In the genomic region with DNA sequence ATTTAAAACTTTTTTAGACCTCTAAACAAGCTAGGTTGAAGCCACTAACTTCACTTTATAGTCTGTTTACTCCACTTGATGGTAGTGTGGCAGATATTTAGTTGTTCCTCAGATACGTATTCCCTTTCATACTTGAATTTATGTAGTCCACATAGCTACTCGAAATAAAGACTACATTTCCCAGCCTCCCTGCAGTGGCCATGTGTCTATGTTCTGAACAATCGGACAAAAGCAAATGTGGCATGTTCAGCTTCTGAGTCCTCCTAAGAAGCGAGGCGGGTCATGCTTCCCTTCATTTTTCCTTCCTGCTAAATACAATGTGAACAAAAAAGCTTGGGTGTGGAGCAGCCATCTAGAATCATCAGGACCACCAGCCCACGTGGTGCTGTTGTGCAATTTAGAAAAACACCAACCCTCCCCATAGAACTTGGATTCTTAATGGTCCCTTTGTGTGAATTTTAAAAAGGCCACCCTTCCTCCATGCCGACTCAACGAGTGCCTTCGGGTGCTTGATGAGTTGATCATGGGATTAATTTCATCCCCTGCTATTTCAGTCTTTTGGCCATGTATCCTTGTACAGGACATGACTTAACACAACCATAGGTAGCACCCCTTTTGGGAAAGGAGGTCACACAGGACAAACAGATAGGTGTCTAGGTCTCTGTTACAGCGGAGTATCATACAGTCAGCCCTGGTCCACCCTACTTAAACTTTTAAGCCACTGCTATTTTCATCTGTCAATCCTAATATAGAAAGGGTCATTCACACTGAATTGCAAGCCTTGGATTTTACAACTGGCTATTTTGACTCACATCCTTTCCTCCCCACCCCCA, we compare ENCODE assay signal across 16 cellular contexts.
DNase-seq lines count a peak whose midpoint lies in the region; ATAC-seq and TF ChIP-seq lines count a peak whose summit lies in the region.
"Had no signal": no experiment of that assay in that cellular context is flagged by ENCODE, and none has a peak within 500 bp of the region (broad histone marks: within the 10 kb centered on the region; RNA-seq: fewer than 3 reads in every experiment).

No MANE protein-coding gene starts in this region.

- H3K36me3 ChIP-seq in endodermal cell (ENCODE audit: control insufficient read depth, insufficient read depth, low read length) (peaks cover 30% of the 10 kb centered on the region), trophoblast cell (ENCODE audit: control insufficient read depth in 1 of 2, insufficient read depth in 2 of 2, low read length in 2 of 2) (peaks cover 0 to 1% of the 10 kb centered on the region in 2 experiments)

- no peaks in the 10 kb centered on the region for H3K27me3 Mint-ChIP-seq in endodermal cell (ENCODE audit: insufficient read depth)
- H3K27me3 Mint-ChIP-seq: activated CD4-positive, alpha-beta T cell treated with anti-CD3 and anti-CD28 coated beads for 36 hours; stimulated activated memory B cell treated with anti-CD40 and anti-IgM and Interleukin-4, amounts not matched to agents 10 μg/mL and 1 μg/mL and 100 μg/mL, for 72 hours had no signal

- H3K4me3 Mint-ChIP-seq in endodermal cell = no peak overlapping the region
- H3K4me3 Mint-ChIP-seq: activated CD4-positive, alpha-beta T cell treated with anti-CD3 and anti-CD28 coated beads for 36 hours; CD8-positive, alpha-beta memory T cell; stimulated activated memory B cell treated with anti-CD40 and anti-IgM and Interleukin-4, amounts not matched to agents 10 μg/mL and 1 μg/mL and 100 μg/mL, for 72 hours had no signal

- H3K79me1 ChIP-seq in trophoblast cell (ENCODE audit: low read length) = no peaks in the 10 kb centered on the region

- no peak overlapping the region for H2BK120ac ChIP-seq in trophoblast cell (ENCODE audit: insufficient read depth, low read length, poor library complexity)

- no peak overlapping the region for H4K12ac ChIP-seq in trophoblast cell (ENCODE audit: low read depth, low read length)

- no peaks in the 10 kb centered on the region for H3K79me2 ChIP-seq in trophoblast cell (ENCODE audit: control insufficient read depth, insufficient read depth, low read length, poor library complexity)

- H3K27ac ChIP-seq in endodermal cell (ENCODE audit: low read depth, low read length) (no peak overlapping the region), trophoblast cell (ENCODE audit: low read depth, low read length) (no peak overlapping the region), foreskin keratinocyte (no peak overlapping the region)
- H3K27ac ChIP-seq: brain microvascular endothelial cell, coronary artery, transverse colon had no signal

- no peak overlapping the region for H3K18ac ChIP-seq in trophoblast cell (ENCODE audit: low read length)

- H3K4me1 Mint-ChIP-seq in endodermal cell = peaks cover 12% of the 10 kb centered on the region
- H3K4me1 Mint-ChIP-seq: activated CD4-positive, alpha-beta T cell treated with anti-CD3 and anti-CD28 coated beads for 36 hours; CD8-positive, alpha-beta memory T cell; stimulated activated memory B cell treated with anti-CD40 and anti-IgM and Interleukin-4, amounts not matched to agents 10 μg/mL and 1 μg/mL and 100 μg/mL, for 72 hours had no signal

- H3K4me2 ChIP-seq in trophoblast cell (ENCODE audit: low read length) = no peak overlapping the region

- no peaks in the 10 kb centered on the region for H3K9me3 Mint-ChIP-seq in endodermal cell

- H4K91ac ChIP-seq in trophoblast cell (ENCODE audit: low read depth, low read length) = no peak overlapping the region

- no peak overlapping the region for H2AK5ac ChIP-seq in trophoblast cell (ENCODE audit: low read length)

- H3K4me1 ChIP-seq in endodermal cell (ENCODE audit: control insufficient read depth, insufficient read depth, low read length) = no peaks in the 10 kb centered on the region
- H3K4me1 ChIP-seq in trophoblast cell (ENCODE audit: control insufficient read depth in 1 of 2, insufficient read depth in 2 of 2, low read length in 2 of 2) = no peaks in the 10 kb centered on the region
- no peaks in the 10 kb centered on the region for H3K4me1 ChIP-seq in foreskin keratinocyte
- H3K4me1 ChIP-seq: transverse colon had no signal

- H3K9me3 ChIP-seq in endodermal cell (ENCODE audit: control insufficient read depth, low read length) = no peaks in the 10 kb centered on the region
- no peaks in the 10 kb centered on the region for H3K9me3 ChIP-seq in trophoblast cell (ENCODE audit: insufficient read depth, low read depth, low read length)
- H3K9me3 ChIP-seq: transverse colon had no signal

- H2BK5ac ChIP-seq in trophoblast cell (ENCODE audit: low read depth, low read length, poor library complexity) = peak overlapping the region; percentile 49

- no peak overlapping the region for H3K23ac ChIP-seq in trophoblast cell (ENCODE audit: low read length)

- H3K36me3 Mint-ChIP-seq in endodermal cell (ENCODE audit: low read depth) = peaks cover 30% of the 10 kb centered on the region

- peak; percentile 17 for DNase-seq in DMS114 treated with DMSO at 0.1 percent for 48 hours (lab: John Stamatoyannopoulos, UW; ENCODE audit: unreplicated experiment)
- DNase-seq in HT1080 (ENCODE audit: low read depth) = peak; percentile 8
- DNase-seq in endodermal cell = peak; percentile 40
- DNase-seq in trophoblast cell = peak in 1 of 2 donors; percentile 10
- DNase-seq in foreskin keratinocyte = no peak
- no peak for DNase-seq in inferior parietal cortex (ENCODE audit: extremely low spot score)
- DNase-seq: activated CD4-positive, alpha-beta T cell treated with anti-CD3 and anti-CD28 coated beads for 36 hours; brain microvascular endothelial cell; CD8-positive, alpha-beta memory T cell; NCI-H1105; NCI-H2029 treated with DMSO at 0.1 percent for 48 hours; transverse colon had no signal

- no peak overlapping the region for H4K8ac ChIP-seq in trophoblast cell (ENCODE audit: low read depth, low read length)

- H3K27me3 ChIP-seq in endodermal cell (ENCODE audit: control insufficient read depth, insufficient read depth, low read length, poor library complexity, severe bottlenecking) (no peaks in the 10 kb centered on the region), trophoblast cell (ENCODE audit: insufficient read depth, low read length) (no peaks in the 10 kb centered on the region), foreskin keratinocyte (no peaks in the 10 kb centered on the region)
- H3K27me3 ChIP-seq: brain microvascular endothelial cell, transverse colon had no signal

- no peak overlapping the region for H2BK12ac ChIP-seq in trophoblast cell (ENCODE audit: low read length)

- H3K9ac ChIP-seq in endodermal cell (ENCODE audit: extremely low read depth, low read length, poor library complexity, severe bottlenecking) (no peak overlapping the region), trophoblast cell (ENCODE audit: low read length) (no peak overlapping the region)

- H3K27ac Mint-ChIP-seq in endodermal cell = no peak overlapping the region
- H3K27ac Mint-ChIP-seq: activated CD4-positive, alpha-beta T cell treated with anti-CD3 and anti-CD28 coated beads for 36 hours; stimulated activated memory B cell treated with anti-CD40 and anti-IgM and Interleukin-4, amounts not matched to agents 10 μg/mL and 1 μg/mL and 100 μg/mL, for 72 hours had no signal

- no peak for ATAC-seq in GM19463 (IDR thresholded peaks at IDR 0.05; ENCODE audit: unreplicated experiment)
- ATAC-seq in foreskin keratinocyte = no peak
- ATAC-seq: activated CD4-positive, alpha-beta T cell treated with anti-CD3 and anti-CD28 coated beads for 36 hours; stimulated activated memory B cell treated with anti-CD40 and anti-IgM and Interleukin-4, amounts not matched to agents 10 μg/mL and 1 μg/mL and 100 μg/mL, for 72 hours had no signal

- H3K14ac ChIP-seq in trophoblast cell (ENCODE audit: low read length) = no peak overlapping the region

- no peak overlapping the region for H2AFZ ChIP-seq in trophoblast cell (ENCODE audit: insufficient read depth, low read length, poor library complexity)

- no peak overlapping the region for H3K4ac ChIP-seq in trophoblast cell (ENCODE audit: low read depth, low read length)

- TF ChIP-seq CTCF in endodermal cell (conservative IDR thresholded peaks at IDR 0.05) = no peak
- no peak for TF ChIP-seq CTCF in foreskin keratinocyte (conservative IDR thresholded peaks at IDR 0.05)

- H3K4me3 ChIP-seq in endodermal cell (ENCODE audit: low read length) (no peak overlapping the region), trophoblast cell (ENCODE audit: low read depth, low read length) (no peak overlapping the region)
- H3K4me3 ChIP-seq: coronary artery, lung, transverse colon had no signal

- 88 to 94% methylated on average over 5 to 10 of the region's 10 CpGs for WGBS in endodermal cell (ENCODE audit: insufficient coverage in 1 of 2, insufficient read length in 1 of 2), 2 experiments
- no CpG with 5 or more reads among the region's 10 CpGs for WGBS in trophoblast cell (ENCODE audit: extremely low coverage, insufficient coverage, insufficient read length)

Comparison
In these comparisons a context has a peak if more than half of its experiments do, and no peak if none do; other contexts are left out.
1. DNase-seq: peak in DMS114 treated with DMSO at 0.1 percent for 48 hours (single experiment), HT1080 (single experiment) and endodermal cell (single experiment); none in foreskin keratinocyte (0 of 2) and inferior parietal cortex (single experiment).